19 cellular contexts compared by ENCODE assay signal in genomic region chr9:71929223-71929622, GRCh38. TPM values are rescaled to one million over a fixed set of nuclear protein-coding genes. Genes with fewer than 3 reads are reported as not detected.
A peak's percentile ranks its signal among the peaks of the same experiment; 100 is the strongest.
DNase-seq lines count a peak whose midpoint lies in the region; TF ChIP-seq lines count a peak whose summit lies in the region.
"Had no signal": no experiment of that assay in that cellular context is flagged by ENCODE, and none has a peak within 500 bp of the region (broad histone marks: within the 10 kb centered on the region; RNA-seq: fewer than 3 reads in every experiment).

No MANE protein-coding gene starts in this region.

- H3K27me3 ChIP-seq in adipocyte (replicated peaks; ENCODE audit: control insufficient read depth, insufficient read depth, low read length) (no peaks in the 10 kb centered on the region), smooth muscle cell (ENCODE audit: low read depth) (no peaks in the 10 kb centered on the region)
- H3K27me3 ChIP-seq: BLaER1 treated with 17β-estradiol and CSF1 and Interleukin-3, amounts not matched to agents 10 nM and 100 nM; heart left ventricle; sigmoid colon had no signal

- TF ChIP-seq CTCF in foreskin fibroblast (IDR thresholded peaks at IDR 0.05; ENCODE audit: low read depth, low read length) (no peak), smooth muscle cell (IDR thresholded peaks at IDR 0.05; ENCODE audit: borderline replicate concordance, insufficient read depth, poor library complexity, severe bottlenecking) (no peak), progenitor cell of endocrine pancreas (IDR thresholded peaks at IDR 0.05; ENCODE audit: unreplicated experiment) (no peak)

- H3K79me2 ChIP-seq in smooth muscle cell (ENCODE audit: low read depth): peaks cover 68% of the 10 kb centered on the region

- peak overlapping the region; percentile 67 for H3K4me2 ChIP-seq in smooth muscle cell

- H3K27ac ChIP-seq in smooth muscle cell (ENCODE audit: low read depth): peak overlapping the region; percentile 92
- H3K27ac ChIP-seq: BLaER1 treated with 17β-estradiol and CSF1 and Interleukin-3, amounts not matched to agents 10 nM and 100 nM; heart left ventricle; sigmoid colon; thoracic aorta had no signal

- H3K27ac Mint-ChIP-seq in progenitor cell of endocrine pancreas: no peak overlapping the region
- H3K27ac Mint-ChIP-seq: activated CD4-positive, alpha-beta T cell treated with anti-CD3 and anti-CD28 coated beads, Interleukin-2, amount 10 ng/mL, durations not matched to agents 7 days and 5 days; activated naive CD8-positive, alpha-beta T cell treated with anti-CD3 and anti-CD28 coated beads, Interleukin-2, amount 10 ng/mL, durations not matched to agents 7 days and 5 days; activated T-cell treated with anti-CD3 and anti-CD28 coated beads, Interleukin-2, amount 50 U/mL, for 24 hours had no signal

- 30% methylated on average over 2 of the region's 2 CpGs for WGBS in smooth muscle cell (ENCODE audit: low lambda C conversion rate)

- H3K4me3 Mint-ChIP-seq in progenitor cell of endocrine pancreas (ENCODE audit: low read depth): no peak overlapping the region
- H3K4me3 Mint-ChIP-seq: activated CD4-positive, alpha-beta T cell treated with anti-CD3 and anti-CD28 coated beads, Interleukin-2, amount 10 ng/mL, durations not matched to agents 7 days and 5 days; activated naive CD8-positive, alpha-beta T cell treated with anti-CD3 and anti-CD28 coated beads, Interleukin-2, amount 10 ng/mL, durations not matched to agents 7 days and 5 days; activated T-cell treated with anti-CD3 and anti-CD28 coated beads, Interleukin-2, amount 50 U/mL, for 24 hours had no signal

- H3K4me3 ChIP-seq in adipocyte (ENCODE audit: low read length) (no peak overlapping the region), foreskin fibroblast (ENCODE audit: low read depth in 1 of 2, low read length in 2 of 2) (no peak overlapping the region), smooth muscle cell (no peak overlapping the region)
- H3K4me3 ChIP-seq: BLaER1 treated with 17β-estradiol and CSF1 and Interleukin-3, amounts not matched to agents 10 nM and 100 nM; heart left ventricle; sigmoid colon; thoracic aorta had no signal

- H3K36me3 Mint-ChIP-seq in progenitor cell of endocrine pancreas (ENCODE audit: insufficient read depth): peaks cover 5% of the 10 kb centered on the region

- DNase-seq in HCEC 1CT (peak; percentile 92), adipocyte (ENCODE audit: low read depth) (peak; percentile 71), foreskin fibroblast (peak; percentile 73 to 88), smooth muscle cell (lab: John Stamatoyannopoulos, UW; ENCODE audit: unreplicated experiment) (no peak), DMS79 (lab: John Stamatoyannopoulos, UW) (no peak), progenitor cell of endocrine pancreas (ENCODE audit: low spot score, unreplicated experiment) (no peak), nucleus accumbens (lab: John Stamatoyannopoulos, UW) (no peak)
- DNase-seq: activated CD4-positive, alpha-beta T cell treated with anti-CD3 and anti-CD28 coated beads, Interleukin-2, amount 10 ng/mL, durations not matched to agents 7 days and 5 days; activated naive CD8-positive, alpha-beta T cell treated with anti-CD3 and anti-CD28 coated beads, Interleukin-2, amount 10 ng/mL, durations not matched to agents 7 days and 5 days; activated T-cell treated with anti-CD3 and anti-CD28 coated beads, Interleukin-2, amount 50 U/mL, for 24 hours; cerebellar nuclear complex; heart left ventricle; islet precursor cell; NCI-H2107; NCI-H69; sigmoid colon; stimulated activated CD4-positive, alpha-beta T cell treated with anti-CD3 and anti-CD28 coated beads, Interleukin-4, amount 100 ng/mL, for 4 hours had no signal

- H3K36me3 ChIP-seq in adipocyte (ENCODE audit: control insufficient read depth, insufficient read depth, low read length, severe bottlenecking): no peaks in the 10 kb centered on the region
- H3K36me3 ChIP-seq in smooth muscle cell (ENCODE audit: low read depth): no peaks in the 10 kb centered on the region
- H3K36me3 ChIP-seq: heart left ventricle, sigmoid colon, thoracic aorta had no signal

- no peaks in the 10 kb centered on the region for H3K27me3 Mint-ChIP-seq in progenitor cell of endocrine pancreas
- H3K27me3 Mint-ChIP-seq: activated CD4-positive, alpha-beta T cell treated with anti-CD3 and anti-CD28 coated beads, Interleukin-2, amount 10 ng/mL, durations not matched to agents 7 days and 5 days; activated naive CD8-positive, alpha-beta T cell treated with anti-CD3 and anti-CD28 coated beads, Interleukin-2, amount 10 ng/mL, durations not matched to agents 7 days and 5 days; activated T-cell treated with anti-CD3 and anti-CD28 coated beads, Interleukin-2, amount 50 U/mL, for 24 hours had no signal

- H3K9ac ChIP-seq in adipocyte (ENCODE audit: low read length) (no peak overlapping the region), smooth muscle cell (ENCODE audit: low read depth) (peak overlapping the region; percentile 49)
- H3K9ac ChIP-seq: BLaER1 treated with 17β-estradiol and CSF1 and Interleukin-3, amounts not matched to agents 10 nM and 100 nM had no signal

- peaks cover 21% of the 10 kb centered on the region for H4K20me1 ChIP-seq in smooth muscle cell (ENCODE audit: low read depth)

- H3K9me3 ChIP-seq in adipocyte (ENCODE audit: control insufficient read depth, low read length) (no peaks in the 10 kb centered on the region), smooth muscle cell (replicated peaks; ENCODE audit: low read depth) (no peaks in the 10 kb centered on the region)
- H3K9me3 ChIP-seq: heart left ventricle, sigmoid colon, thoracic aorta had no signal

- H2AFZ ChIP-seq in smooth muscle cell (ENCODE audit: low read depth): no peak overlapping the region

- H3K9me3 Mint-ChIP-seq in progenitor cell of endocrine pancreas (ENCODE audit: low read depth): peaks cover 6% of the 10 kb centered on the region
- H3K9me3 Mint-ChIP-seq: activated CD4-positive, alpha-beta T cell treated with anti-CD3 and anti-CD28 coated beads, Interleukin-2, amount 10 ng/mL, durations not matched to agents 7 days and 5 days; activated T-cell treated with anti-CD3 and anti-CD28 coated beads, Interleukin-2, amount 50 U/mL, for 24 hours had no signal

- peaks cover 5% of the 10 kb centered on the region for H3K4me1 Mint-ChIP-seq in progenitor cell of endocrine pancreas (ENCODE audit: low read depth)
- H3K4me1 Mint-ChIP-seq: activated CD4-positive, alpha-beta T cell treated with anti-CD3 and anti-CD28 coated beads, Interleukin-2, amount 10 ng/mL, durations not matched to agents 7 days and 5 days; activated naive CD8-positive, alpha-beta T cell treated with anti-CD3 and anti-CD28 coated beads, Interleukin-2, amount 10 ng/mL, durations not matched to agents 7 days and 5 days had no signal

- peaks cover 15% of the 10 kb centered on the region for H3K4me1 ChIP-seq in adipocyte (ENCODE audit: control insufficient read depth, insufficient read depth, low read length)
- H3K4me1 ChIP-seq in smooth muscle cell (ENCODE audit: low read depth): peaks cover 6% of the 10 kb centered on the region

- H3F3A ChIP-seq in smooth muscle cell (ENCODE audit: low read depth): peaks cover 17% of the 10 kb centered on the region

RNA-seq across cellular contexts. Expression of gene C9orf85, which starts 17.8 kb away (rescaled TPM):
- 9.1 and 10.2 TPM in 2 replicates for total RNA-seq in smooth muscle cell
- polyA plus RNA-seq in smooth muscle cell: 11.8 and 14.1 TPM in 2 replicates
- total RNA-seq in progenitor cell of endocrine pancreas: 12.3 and 16.1 TPM in 2 replicates

RNA-seq across cellular contexts. Expression of gene ABHD17B, which starts 18.2 kb away (rescaled TPM):
- total RNA-seq in smooth muscle cell (26.7 and 41.1 TPM in 2 replicates), progenitor cell of endocrine pancreas (38.3 TPM in 2 replicates)
- polyA plus RNA-seq in smooth muscle cell: 14.1 and 20.6 TPM in 2 replicates

Comparison
In these comparisons a context has a peak if more than half of its experiments do, and no peak if none do; other contexts are left out.
1. DNase-seq: peak in HCEC 1CT (single experiment), adipocyte (single experiment) and foreskin fibroblast (2 of 2); none in smooth muscle cell (single experiment), DMS79 (single experiment), progenitor cell of endocrine pancreas (single experiment) and nucleus accumbens (0 of 56).